8 cellular contexts compared by ENCODE assay signal in genomic region chr4:26787461-26788340, GRCh38.
DNase-seq lines count a peak whose midpoint lies in the region; ATAC-seq and TF ChIP-seq lines count a peak whose summit lies in the region.

No MANE protein-coding gene starts in this region.

- peak overlapping the region; percentile 43 for H4K91ac ChIP-seq in mesenchymal stem cell (ENCODE audit: low read length)

- H2BK5ac ChIP-seq in mesenchymal stem cell (ENCODE audit: low read depth, low read length, poor library complexity, severe bottlenecking), result no peak overlapping the region

- ATAC-seq in HG02759 (IDR thresholded peaks at IDR 0.05; ENCODE audit: unreplicated experiment) (peak; percentile 64), GM21619 (IDR thresholded peaks at IDR 0.05; ENCODE audit: unreplicated experiment) (no peak), GM18873 (IDR thresholded peaks at IDR 0.05; ENCODE audit: low FRiP score, unreplicated experiment) (no peak)
- peak; percentile 90 for ATAC-seq in stimulated activated effector memory CD8-positive, alpha-beta T cell treated with anti-CD3 and anti-CD28 coated beads, Interleukin-12 subunit alpha, Interleukin-12 subunit beta, amount 100 ng/mL, for 72 hours

- H3K14ac ChIP-seq in mesenchymal stem cell (ENCODE audit: low read length in 2 of 2), result no peak overlapping the region

- peaks cover 5% of the 10 kb centered on the region for H3K4me1 ChIP-seq in mesenchymal stem cell (ENCODE audit: control insufficient read depth, insufficient read depth, low read depth, low read length)

- no peak overlapping the region for H3K27ac Mint-ChIP-seq in stimulated activated effector memory CD8-positive, alpha-beta T cell treated with anti-CD3 and anti-CD28 coated beads, Interleukin-12 subunit alpha, Interleukin-12 subunit beta, amount 100 ng/mL, for 72 hours

- no peaks in the 10 kb centered on the region for H3K36me3 Mint-ChIP-seq in stimulated activated effector memory CD8-positive, alpha-beta T cell treated with anti-CD3 and anti-CD28 coated beads, Interleukin-12 subunit alpha, Interleukin-12 subunit beta, amount 100 ng/mL, for 72 hours

- H3K79me1 ChIP-seq in mesenchymal stem cell (replicated peaks; ENCODE audit: low read length, poor library complexity, severe bottlenecking), result no peaks in the 10 kb centered on the region

- peak; percentile 52 for TF ChIP-seq CTCF in brain microvascular endothelial cell (IDR thresholded peaks at IDR 0.05; ENCODE audit: low read depth, low read length, missing control alignments)

- H3K4me3 Mint-ChIP-seq in stimulated activated effector memory CD8-positive, alpha-beta T cell treated with anti-CD3 and anti-CD28 coated beads, Interleukin-12 subunit alpha, Interleukin-12 subunit beta, amount 100 ng/mL, for 72 hours, result peak overlapping the region; percentile 21

- H4K8ac ChIP-seq in mesenchymal stem cell (ENCODE audit: low read length), result no peak overlapping the region

- H3K9me3 ChIP-seq in mesenchymal stem cell (ENCODE audit: control insufficient read depth, low read length), result no peaks in the 10 kb centered on the region

- no peak overlapping the region for H2BK15ac ChIP-seq in mesenchymal stem cell (ENCODE audit: low read depth, poor library complexity, severe bottlenecking)

- DNase-seq in ELF-1 (ENCODE audit: low read depth, low spot score) (peak; percentile 56), RKO (ENCODE audit: low spot score) (peak; percentile 56), brain microvascular endothelial cell (peak; percentile 53), mesenchymal stem cell (peak; percentile 35)
- no peak for DNase-seq in stimulated activated effector memory CD8-positive, alpha-beta T cell treated with anti-CD3 and anti-CD28 coated beads, Interleukin-12 subunit alpha, Interleukin-12 subunit beta, amount 100 ng/mL, for 72 hours (ENCODE audit: low spot score in 2 of 2)

- no peak overlapping the region for H3K4me2 ChIP-seq in mesenchymal stem cell (ENCODE audit: low read length, poor library complexity, severe bottlenecking)

- H2BK120ac ChIP-seq in mesenchymal stem cell (ENCODE audit: low read depth, low read length), result no peak overlapping the region

- 41% methylated on average over 10 of the region's 11 CpGs for WGBS in mesenchymal stem cell

- H3K27ac ChIP-seq in brain microvascular endothelial cell (no peak overlapping the region), mesenchymal stem cell (ENCODE audit: low read length, poor library complexity, severe bottlenecking) (no peak overlapping the region)

- peaks cover 11% of the 10 kb centered on the region for H3K4me1 Mint-ChIP-seq in stimulated activated effector memory CD8-positive, alpha-beta T cell treated with anti-CD3 and anti-CD28 coated beads, Interleukin-12 subunit alpha, Interleukin-12 subunit beta, amount 100 ng/mL, for 72 hours

- no peak overlapping the region for H2AFZ ChIP-seq in mesenchymal stem cell (ENCODE audit: low read depth, low read length)

- H3K36me3 ChIP-seq in brain microvascular endothelial cell (replicated peaks), result no peaks in the 10 kb centered on the region
- peaks cover 3 to 7% of the 10 kb centered on the region in 2 experiments for H3K36me3 ChIP-seq in mesenchymal stem cell (ENCODE audit: control insufficient read depth in 1 of 2, insufficient read depth in 2 of 2, low read depth in 1 of 2, low read length in 2 of 2)

- H3K9me3 Mint-ChIP-seq in stimulated activated effector memory CD8-positive, alpha-beta T cell treated with anti-CD3 and anti-CD28 coated beads, Interleukin-12 subunit alpha, Interleukin-12 subunit beta, amount 100 ng/mL, for 72 hours, result no peaks in the 10 kb centered on the region

- in situ Hi-C loops in brain microvascular endothelial cell (cut with HindIII; ENCODE audit: low pct_ligation_motif_present, low sequenced_read_pairs), result no loop called here

- H3K27me3 ChIP-seq in brain microvascular endothelial cell (replicated peaks), result no peaks in the 10 kb centered on the region
- no peaks in the 10 kb centered on the region for H3K27me3 ChIP-seq in mesenchymal stem cell (ENCODE audit: control insufficient read depth in 1 of 2, insufficient read depth in 1 of 2, low read length in 2 of 2)

- no peak overlapping the region for H3K23ac ChIP-seq in mesenchymal stem cell (ENCODE audit: low read length in 2 of 2)

- no peak overlapping the region for H3K4ac ChIP-seq in mesenchymal stem cell (ENCODE audit: low read depth in 1 of 2, low read length in 2 of 2)

- H3K18ac ChIP-seq in mesenchymal stem cell (ENCODE audit: low read depth in 1 of 2, low read length in 2 of 2), result no peak overlapping the region

- H3K9ac ChIP-seq in mesenchymal stem cell (ENCODE audit: low read length), result peak overlapping the region; percentile 60

- H3K4me3 ChIP-seq in brain microvascular endothelial cell (ENCODE audit: low read depth, low read length) (no peak overlapping the region), mesenchymal stem cell (ENCODE audit: insufficient read depth in 1 of 2, low read depth in 1 of 2, low read length in 2 of 2) (peak overlapping the region in 1 of 2 experiments; percentile 32)

- H2BK12ac ChIP-seq in mesenchymal stem cell (ENCODE audit: low read length in 2 of 2), result no peak overlapping the region

- no peak overlapping the region for H2AK5ac ChIP-seq in mesenchymal stem cell (ENCODE audit: low read length, severe bottlenecking)

Comparison
In these comparisons a context has a peak if more than half of its experiments do, and no peak if none do; other contexts are left out.
1. DNase-seq: peak in ELF-1 (single experiment), RKO (single experiment), brain microvascular endothelial cell (single experiment) and mesenchymal stem cell (single experiment); none in stimulated activated effector memory CD8-positive, alpha-beta T cell treated with anti-CD3 and anti-CD28 coated beads, Interleukin-12 subunit alpha, Interleukin-12 subunit beta, amount 100 ng/mL, for 72 hours (0 of 2).
2. ATAC-seq: peak in HG02759 (single experiment) and stimulated activated effector memory CD8-positive, alpha-beta T cell treated with anti-CD3 and anti-CD28 coated beads, Interleukin-12 subunit alpha, Interleukin-12 subunit beta, amount 100 ng/mL, for 72 hours (single experiment); none in GM21619 (single experiment) and GM18873 (single experiment).